ENCODE assay signal across 8 cellular contexts in genomic region chr12:118371354-118372282, GRCh38. TPM values are rescaled to one million over a fixed set of nuclear protein-coding genes. Genes with fewer than 3 reads are reported as not detected.
A peak's percentile ranks its signal among the peaks of the same experiment; 100 is the strongest.
DNase-seq lines count a peak whose midpoint lies in the region; ATAC-seq and TF ChIP-seq lines count a peak whose summit lies in the region.

No MANE protein-coding gene starts in this region.

- peaks cover 35% of the 10 kb centered on the region for H3K4me1 ChIP-seq in upper lobe of right lung

- H3K27ac ChIP-seq in SU-DHL-6 (ENCODE audit: low read depth, low read length) (no peak overlapping the region), upper lobe of right lung (peak overlapping the region; percentile 77)

- H3K4me3 ChIP-seq in SU-DHL-6 (ENCODE audit: insufficient read depth, low read length, poor library complexity, severe bottlenecking) (peak overlapping the region; percentile 98), upper lobe of right lung (peak overlapping the region; percentile 86)

- TF ChIP-seq CTCF in SU-DHL-6 (IDR thresholded peaks at IDR 0.05; ENCODE audit: insufficient read depth, low read length, poor library complexity, severe bottlenecking) (no peak), upper lobe of right lung (IDR thresholded peaks at IDR 0.05) (no peak)

- H2AFZ ChIP-seq in SU-DHL-6 (ENCODE audit: low read depth, low read length, severe bottlenecking), result no peak overlapping the region

- H3K9me2 ChIP-seq in SU-DHL-6 (replicated peaks; ENCODE audit: insufficient read depth, low read length), result no peaks in the 10 kb centered on the region

- H3K36me3 ChIP-seq in SU-DHL-6 (ENCODE audit: low read length), result no peaks in the 10 kb centered on the region
- no peaks in the 10 kb centered on the region for H3K36me3 ChIP-seq in upper lobe of right lung

- intact Hi-C loops in upper lobe of right lung (cut with DNase I), result no loop called here

- H4K20me1 ChIP-seq in SU-DHL-6 (ENCODE audit: low read depth, low read length), result no peaks in the 10 kb centered on the region

- DNase-seq in NCI-H146 (lab: John Stamatoyannopoulos, UW) (peak; percentile 2), NCI-H146 treated with DMSO at 0.1 percent for 48 hours (lab: John Stamatoyannopoulos, UW; ENCODE audit: unreplicated experiment) (no peak), ecto neural progenitor cell (ENCODE audit: low spot score) (peak; percentile 76), midbrain (lab: John Stamatoyannopoulos, UW) (peak; percentile 20), upper lobe of right lung (peak; percentile 70)

- peaks cover 24% of the 10 kb centered on the region for H3K79me2 ChIP-seq in SU-DHL-6 (ENCODE audit: insufficient read depth, low read length)

- H3K9ac ChIP-seq in SU-DHL-6 (ENCODE audit: low read length), result peak overlapping the region; percentile 67

- H3F3A ChIP-seq in SU-DHL-6 (ENCODE audit: insufficient read depth), result peaks cover 24% of the 10 kb centered on the region

- H3K27me3 ChIP-seq in SU-DHL-6 (ENCODE audit: low read length), result no peaks in the 10 kb centered on the region
- H3K27me3 ChIP-seq in upper lobe of right lung, result no peaks in the 10 kb centered on the region

- peak overlapping the region; percentile 86 for H3K4me2 ChIP-seq in SU-DHL-6 (ENCODE audit: low read depth, low read length, poor library complexity, severe bottlenecking)

- ATAC-seq in upper lobe of right lung (no peak), GM21529 (IDR thresholded peaks at IDR 0.05; ENCODE audit: unreplicated experiment) (no peak), GM18498 (IDR thresholded peaks at IDR 0.05; ENCODE audit: unreplicated experiment) (no peak)

- H3K9me3 ChIP-seq in SU-DHL-6 (ENCODE audit: insufficient read depth, low read length) (no peaks in the 10 kb centered on the region), upper lobe of right lung (no peaks in the 10 kb centered on the region)

RNA-seq across cellular contexts. Expression of gene TAOK3, which starts 1.1 kb away (rescaled TPM):
- 64.1 TPM for total RNA-seq in upper lobe of right lung

RNA-seq across cellular contexts. Expression of gene SUDS3, which starts 4.7 kb away (rescaled TPM):
- 28.8 TPM for total RNA-seq in upper lobe of right lung
